20 cellular contexts compared by ENCODE assay signal in genomic region chr20:56363491-56363890, GRCh38. TPM values are rescaled to one million over a fixed set of nuclear protein-coding genes. Genes with fewer than 3 reads are reported as not detected.
DNase-seq lines count a peak whose midpoint lies in the region; TF ChIP-seq lines count a peak whose summit lies in the region.
"Had no signal": no experiment of that assay in that cellular context is flagged by ENCODE, and none has a peak within 500 bp of the region (broad histone marks: within the 10 kb centered on the region; RNA-seq: fewer than 3 reads in every experiment).

No MANE protein-coding gene starts in this region.

- H3K18ac ChIP-seq in mesenchymal stem cell (ENCODE audit: low read depth in 1 of 2, low read length in 2 of 2) (no peak overlapping the region), trophoblast cell (ENCODE audit: low read length) (no peak overlapping the region)

- H2BK120ac ChIP-seq in mesenchymal stem cell (ENCODE audit: low read depth, low read length) (no peak overlapping the region), trophoblast cell (ENCODE audit: insufficient read depth, low read length, poor library complexity) (no peak overlapping the region)

- no peak overlapping the region for H3K27ac Mint-ChIP-seq in CD8-positive, alpha-beta memory T cell
- H3K27ac Mint-ChIP-seq: B cell; CD4-positive, CD25-positive, alpha-beta regulatory T cell had no signal

- H3K36me3 ChIP-seq in CD8-positive, alpha-beta memory T cell (ENCODE audit: insufficient read depth, low read length), result no peaks in the 10 kb centered on the region
- H3K36me3 ChIP-seq in adrenal gland (replicated peaks in 1 of 2) (peaks cover 0 to 35% of the 10 kb centered on the region in 2 donors), mesenchymal stem cell (ENCODE audit: control insufficient read depth in 1 of 2, insufficient read depth in 2 of 2, low read depth in 1 of 2, low read length in 2 of 2) (peaks cover 15 to 59% of the 10 kb centered on the region in 2 experiments), trophoblast cell (ENCODE audit: control insufficient read depth in 1 of 2, insufficient read depth in 2 of 2, low read length in 2 of 2) (peaks cover 16 to 17% of the 10 kb centered on the region in 2 experiments), smooth muscle cell (ENCODE audit: low read depth) (no peaks in the 10 kb centered on the region)

- CTCF ChIA-PET in CD8-positive, alpha-beta memory T cell (lab: Charles Lee), result no interaction called here

- no peak for TF ChIP-seq POLR2A in adrenal gland (IDR thresholded peaks at IDR 0.05)

- H3K14ac ChIP-seq in mesenchymal stem cell (ENCODE audit: low read length in 2 of 2) (no peak overlapping the region), trophoblast cell (ENCODE audit: low read length) (no peak overlapping the region)

- H3K79me2 ChIP-seq in trophoblast cell (ENCODE audit: control insufficient read depth, insufficient read depth, low read length, poor library complexity) (peaks cover 5% of the 10 kb centered on the region), smooth muscle cell (ENCODE audit: low read depth) (peaks cover 26% of the 10 kb centered on the region)

- TF ChIP-seq CTCF in adrenal gland (IDR thresholded peaks at IDR 0.05) (no peak), smooth muscle cell (IDR thresholded peaks at IDR 0.05; ENCODE audit: borderline replicate concordance, insufficient read depth, poor library complexity, severe bottlenecking) (no peak)

- peaks cover 14% of the 10 kb centered on the region for H3K4me1 ChIP-seq in CD8-positive, alpha-beta memory T cell (ENCODE audit: insufficient read depth, low read length)
- H3K4me1 ChIP-seq in adrenal gland (replicated peaks in 1 of 2), result peaks cover 22 to 43% of the 10 kb centered on the region in 2 donors
- H3K4me1 ChIP-seq in mesenchymal stem cell (ENCODE audit: control insufficient read depth, insufficient read depth, low read depth, low read length), result peaks cover 17% of the 10 kb centered on the region
- H3K4me1 ChIP-seq in trophoblast cell (ENCODE audit: control insufficient read depth in 1 of 2, insufficient read depth in 2 of 2, low read length in 2 of 2), result peaks cover 11% of the 10 kb centered on the region in 2 experiments
- H3K4me1 ChIP-seq in smooth muscle cell (ENCODE audit: low read depth), result peaks cover 11% of the 10 kb centered on the region
- H3K4me1 ChIP-seq: A549, HAP-1 had no signal

- H3K4me2 ChIP-seq in mesenchymal stem cell (ENCODE audit: low read length, poor library complexity, severe bottlenecking), result no peak overlapping the region
- no peak overlapping the region for H3K4me2 ChIP-seq in trophoblast cell (ENCODE audit: low read length)
- H3K4me2 ChIP-seq in smooth muscle cell, result no peak overlapping the region
- H3K4me2 ChIP-seq: A549, BLaER1 had no signal

- H3K79me1 ChIP-seq in mesenchymal stem cell (replicated peaks; ENCODE audit: low read length, poor library complexity, severe bottlenecking), result peaks cover 30% of the 10 kb centered on the region
- H3K79me1 ChIP-seq in trophoblast cell (ENCODE audit: low read length), result peaks cover 15% of the 10 kb centered on the region

- POLR2A ChIA-PET in CD8-positive, alpha-beta memory T cell (lab: Charles Lee), result no interaction called here

- H3K9ac ChIP-seq in mesenchymal stem cell (ENCODE audit: low read length) (no peak overlapping the region), trophoblast cell (ENCODE audit: low read length) (no peak overlapping the region), smooth muscle cell (ENCODE audit: low read depth) (no peak overlapping the region)
- H3K9ac ChIP-seq: BLaER1 had no signal

- H3K9me3 ChIP-seq in CD8-positive, alpha-beta memory T cell (ENCODE audit: low read length), result no peaks in the 10 kb centered on the region
- H3K9me3 ChIP-seq in adrenal gland (replicated peaks in 1 of 3), result no peaks in the 10 kb centered on the region
- no peaks in the 10 kb centered on the region for H3K9me3 ChIP-seq in mesenchymal stem cell (ENCODE audit: control insufficient read depth, low read length)
- no peaks in the 10 kb centered on the region for H3K9me3 ChIP-seq in trophoblast cell (ENCODE audit: insufficient read depth, low read depth, low read length)
- H3K9me3 ChIP-seq in smooth muscle cell (replicated peaks; ENCODE audit: low read depth), result no peaks in the 10 kb centered on the region
- H3K9me3 ChIP-seq: A549, BLaER1, HAP-1 had no signal

- peak overlapping the region; percentile 50 for H4K8ac ChIP-seq in mesenchymal stem cell (ENCODE audit: low read length)
- no peak overlapping the region for H4K8ac ChIP-seq in trophoblast cell (ENCODE audit: low read depth, low read length)

- H2BK15ac ChIP-seq in mesenchymal stem cell (ENCODE audit: low read depth, poor library complexity, severe bottlenecking), result no peak overlapping the region

- H2AK5ac ChIP-seq in mesenchymal stem cell (ENCODE audit: low read length, severe bottlenecking), result no peak overlapping the region
- no peak overlapping the region for H2AK5ac ChIP-seq in trophoblast cell (ENCODE audit: low read length)

- no peak overlapping the region for H3K4me3 ChIP-seq in CD8-positive, alpha-beta memory T cell (ENCODE audit: low read length)
- H3K4me3 ChIP-seq in adrenal gland, result no peak overlapping the region
- no peak overlapping the region for H3K4me3 ChIP-seq in mesenchymal stem cell (ENCODE audit: insufficient read depth in 1 of 2, low read depth in 1 of 2, low read length in 2 of 2)
- no peak overlapping the region for H3K4me3 ChIP-seq in trophoblast cell (ENCODE audit: low read depth, low read length)
- no peak overlapping the region for H3K4me3 ChIP-seq in smooth muscle cell
- H3K4me3 ChIP-seq: A549, BLaER1, HAP-1 had no signal

- H3K36me3 Mint-ChIP-seq in CD8-positive, alpha-beta memory T cell, result peaks cover 0 to 50% (median 16%) of the 10 kb centered on the region in 3 donors

- no peak overlapping the region for H3K4me3 Mint-ChIP-seq in CD8-positive, alpha-beta memory T cell
- H3K4me3 Mint-ChIP-seq: B cell had no signal

- no peak overlapping the region for H4K12ac ChIP-seq in trophoblast cell (ENCODE audit: low read depth, low read length)

- H3K23ac ChIP-seq in mesenchymal stem cell (ENCODE audit: low read length in 2 of 2), result no peak overlapping the region
- H3K23ac ChIP-seq in trophoblast cell (ENCODE audit: low read length), result no peak overlapping the region

- H3F3A ChIP-seq in smooth muscle cell (ENCODE audit: low read depth), result peaks cover 6% of the 10 kb centered on the region

- H3K27me3 ChIP-seq in CD8-positive, alpha-beta memory T cell (ENCODE audit: insufficient read depth, low read length, poor library complexity, severe bottlenecking), result no peaks in the 10 kb centered on the region
- no peaks in the 10 kb centered on the region for H3K27me3 ChIP-seq in adrenal gland
- H3K27me3 ChIP-seq in mesenchymal stem cell (ENCODE audit: control insufficient read depth in 1 of 2, insufficient read depth in 1 of 2, low read length in 2 of 2), result no peaks in the 10 kb centered on the region
- H3K27me3 ChIP-seq in trophoblast cell (ENCODE audit: insufficient read depth, low read length), result no peaks in the 10 kb centered on the region
- no peaks in the 10 kb centered on the region for H3K27me3 ChIP-seq in smooth muscle cell (ENCODE audit: low read depth)
- H3K27me3 ChIP-seq: BLaER1 had no signal

- WGBS in adrenal gland, 4 donors, result 63 to 86% (median 86%) methylated on average over 6 of the region's 6 CpGs
- WGBS in mesenchymal stem cell, result 90% methylated on average over 6 of the region's 6 CpGs
- no CpG with 5 or more reads among the region's 6 CpGs for WGBS in trophoblast cell (ENCODE audit: extremely low coverage, insufficient coverage, insufficient read length)
- WGBS in smooth muscle cell (ENCODE audit: low lambda C conversion rate), result 95% methylated on average over 6 of the region's 6 CpGs

- intact Hi-C loops in adrenal gland (cut with DNase I), result no loop called here

- no peaks in the 10 kb centered on the region for H3K27me3 Mint-ChIP-seq in CD8-positive, alpha-beta memory T cell
- H3K27me3 Mint-ChIP-seq: B cell; CD4-positive, CD25-positive, alpha-beta regulatory T cell had no signal

- H4K91ac ChIP-seq in mesenchymal stem cell (ENCODE audit: low read length) (no peak overlapping the region), trophoblast cell (ENCODE audit: low read depth, low read length) (no peak overlapping the region)

- H3K9me3 Mint-ChIP-seq in CD8-positive, alpha-beta memory T cell, result no peaks in the 10 kb centered on the region
- H3K9me3 Mint-ChIP-seq: CD4-positive, CD25-positive, alpha-beta regulatory T cell had no signal

- H2BK5ac ChIP-seq in mesenchymal stem cell (ENCODE audit: low read depth, low read length, poor library complexity, severe bottlenecking) (no peak overlapping the region), trophoblast cell (ENCODE audit: low read depth, low read length, poor library complexity) (no peak overlapping the region)

- DNase-seq in Ammon's horn (ENCODE audit: low spot score) (peak; percentile 50), adrenal gland (no peak), mesenchymal stem cell (no peak), NCI-H526 treated with DMSO at 0.1 percent for 48 hours (lab: John Stamatoyannopoulos, UW) (no peak), NCI-H1417 (lab: John Stamatoyannopoulos, UW) (no peak), trophoblast cell (no peak), smooth muscle cell (lab: John Stamatoyannopoulos, UW; ENCODE audit: unreplicated experiment) (no peak)
- no peak for DNase-seq in CD8-positive, alpha-beta memory T cell
- DNase-seq: 8988T; Calu3; CD4-positive, CD25-positive, alpha-beta regulatory T cell; COR-L47; DMS153; DND-41; GOT3 had no signal

- H3K4me1 Mint-ChIP-seq in CD8-positive, alpha-beta memory T cell, result peaks cover 12 to 22% (median 18%) of the 10 kb centered on the region in 3 donors

- H3K27ac ChIP-seq in CD8-positive, alpha-beta memory T cell (ENCODE audit: low read depth, low read length), result peak overlapping the region; percentile 51
- peak overlapping the region in 4 of 5 donors; percentile 10 to 95 (median 68) for H3K27ac ChIP-seq in adrenal gland
- no peak overlapping the region for H3K27ac ChIP-seq in mesenchymal stem cell (ENCODE audit: low read length, poor library complexity, severe bottlenecking)
- H3K27ac ChIP-seq in trophoblast cell (ENCODE audit: low read depth, low read length), result no peak overlapping the region
- H3K27ac ChIP-seq in smooth muscle cell (ENCODE audit: low read depth), result no peak overlapping the region
- H3K27ac ChIP-seq: A549, BLaER1, C4-2B had no signal

- H4K20me1 ChIP-seq in smooth muscle cell (ENCODE audit: low read depth), result peaks cover 35% of the 10 kb centered on the region
- H4K20me1 ChIP-seq: BLaER1 had no signal

- H3K4ac ChIP-seq in mesenchymal stem cell (ENCODE audit: low read depth in 1 of 2, low read length in 2 of 2), result no peak overlapping the region
- no peak overlapping the region for H3K4ac ChIP-seq in trophoblast cell (ENCODE audit: low read depth, low read length)

- H2BK12ac ChIP-seq in mesenchymal stem cell (ENCODE audit: low read length in 2 of 2) (no peak overlapping the region), trophoblast cell (ENCODE audit: low read length) (no peak overlapping the region)

- H2AFZ ChIP-seq in mesenchymal stem cell (ENCODE audit: low read depth, low read length), result no peak overlapping the region
- no peak overlapping the region for H2AFZ ChIP-seq in trophoblast cell (ENCODE audit: insufficient read depth, low read length, poor library complexity)
- no peak overlapping the region for H2AFZ ChIP-seq in smooth muscle cell (ENCODE audit: low read depth)

RNA-seq across cellular contexts. Expression of gene FAM210B, which starts 4.7 kb away (rescaled TPM):
- total RNA-seq in CD8-positive, alpha-beta memory T cell, result 1 to 10 TPM; 6.3 to 6.7 TPM
- polyA plus RNA-seq in CD8-positive, alpha-beta memory T cell, result 31.8 TPM
- total RNA-seq in adrenal gland, result 100 to 1,000 TPM in 7 of 8 donors, 10 to 100 TPM in 1; 90.0 to 207 (median 128) TPM
- polyA plus RNA-seq in adrenal gland, result 100 to 1,000 TPM in 1 of 3 donors, 10 to 100 TPM in 2; 74.9 to 207 (median 75.5) TPM
- polyA plus RNA-seq in mesenchymal stem cell (2013, experiment 1 of 2), result 30.8 TPM
- polyA plus RNA-seq in mesenchymal stem cell (2013, experiment 2 of 2), result 31.8 TPM
- polyA plus RNA-seq in trophoblast cell (2013), result 65.1 and 68.4 TPM in 2 replicates
- total RNA-seq in smooth muscle cell, result 32.3 and 38.2 TPM in 2 replicates
- 32.0 and 43.7 TPM in 2 replicates for polyA plus RNA-seq in smooth muscle cell

RNA-seq across cellular contexts. Expression of gene AURKA, which starts 28.5 kb away (rescaled TPM):
- 10 to 100 TPM; 49.2 to 50.8 TPM for total RNA-seq in CD8-positive, alpha-beta memory T cell
- polyA plus RNA-seq in CD8-positive, alpha-beta memory T cell, result 1.7 TPM
- total RNA-seq in adrenal gland (1 to 10 TPM; 1.4 to 6.0 (median 3.1) TPM), smooth muscle cell (9.2 and 12.7 TPM in 2 replicates)
- polyA plus RNA-seq in adrenal gland (1 to 10 TPM; 1.1 to 5.8 (median 1.3) TPM), smooth muscle cell (13.8 and 13.9 TPM in 2 replicates)
- 13.9 TPM for polyA plus RNA-seq in mesenchymal stem cell (2013, experiment 1 of 2)
- polyA plus RNA-seq in mesenchymal stem cell (2013, experiment 2 of 2), result 13.9 TPM
- polyA plus RNA-seq in trophoblast cell (2013), result 77.5 and 77.9 TPM in 2 replicates

RNA-seq across cellular contexts. Expression of gene CSTF1, which starts 29.0 kb away (rescaled TPM):
- 10 to 100 TPM; 54.2 to 54.7 TPM for total RNA-seq in CD8-positive, alpha-beta memory T cell
- 37.0 TPM for polyA plus RNA-seq in CD8-positive, alpha-beta memory T cell
- total RNA-seq in adrenal gland, result 10 to 100 TPM; 28.7 to 36.2 (median 32.8) TPM
- polyA plus RNA-seq in adrenal gland, result 10 to 100 TPM in 1 of 3 donors, 1 to 10 TPM in 2; 5.1 to 48.3 (median 8.2) TPM
- polyA plus RNA-seq in mesenchymal stem cell (2013, experiment 1 of 2), result 22.0 TPM
- 21.8 TPM for polyA plus RNA-seq in mesenchymal stem cell (2013, experiment 2 of 2)
- 29.1 and 30.3 TPM in 2 replicates for polyA plus RNA-seq in trophoblast cell (2013)
- 38.5 and 52.4 TPM in 2 replicates for total RNA-seq in smooth muscle cell
- 21.6 and 27.8 TPM in 2 replicates for polyA plus RNA-seq in smooth muscle cell

RNA-seq across cellular contexts. Expression of gene CASS4, which starts 48.6 kb away (rescaled TPM):
- 1 to 10 TPM; 3.7 TPM for total RNA-seq in CD8-positive, alpha-beta memory T cell
- polyA plus RNA-seq in CD8-positive, alpha-beta memory T cell, result 5.6 TPM
- 1 to 10 TPM in 7 of 8 donors, under 1 TPM in 1; 0.87 to 4.7 (median 1.6) TPM for total RNA-seq in adrenal gland
- under 1 TPM; 0.37 to 0.97 (median 0.73) TPM for polyA plus RNA-seq in adrenal gland
- 0.14 TPM for polyA plus RNA-seq in mesenchymal stem cell (2013, experiment 1 of 2)
- polyA plus RNA-seq in mesenchymal stem cell (2013, experiment 2 of 2), result 0.19 TPM
- 0.22 and 0.29 TPM in 2 replicates for polyA plus RNA-seq in trophoblast cell (2013)
- total RNA-seq in smooth muscle cell, result 0.22 TPM in 1 of 2 replicates, not detected in the other
- 0.07 and 0.34 TPM in 2 replicates for polyA plus RNA-seq in smooth muscle cell

Comparison
In these comparisons a context has a peak if more than half of its experiments do, and no peak if none do; other contexts are left out.
1. H3K27ac ChIP-seq: peak in CD8-positive, alpha-beta memory T cell (single experiment) and adrenal gland (4 of 5); none in mesenchymal stem cell (single experiment), trophoblast cell (single experiment) and smooth muscle cell (single experiment).